Comparison of ENCODE assay signal across 8 cellular contexts in genomic region chr14:76917158-76917596, GRCh38.
DNase-seq lines count a peak whose midpoint lies in the region; ATAC-seq and TF ChIP-seq lines count a peak whose summit lies in the region.

No MANE protein-coding gene starts in this region.

- no peaks in the 10 kb centered on the region for H3K9me3 Mint-ChIP-seq in activated T-helper 17 cell treated with anti-CD3 and anti-CD28 coated beads, Interleukin-2, amount 50 U/mL, for 72 hours

- no peaks in the 10 kb centered on the region for H3K4me1 Mint-ChIP-seq in activated T-helper 17 cell treated with anti-CD3 and anti-CD28 coated beads, Interleukin-2, amount 50 U/mL, for 72 hours

- 82 to 90% methylated on average over 3 to 7 of the region's 7 CpGs for WGBS in transverse colon (ENCODE audit: low coverage in 1 of 2), 2 donors

- no peak overlapping the region for H3K4me3 Mint-ChIP-seq in activated T-helper 17 cell treated with anti-CD3 and anti-CD28 coated beads, Interleukin-2, amount 50 U/mL, for 72 hours

- no peak for TF ChIP-seq POLR2A in transverse colon (IDR thresholded peaks at IDR 0.05)

- H3K4me1 ChIP-seq in transverse colon: peaks cover 46 to 63% (median 54%) of the 10 kb centered on the region in 4 donors

- TF ChIP-seq EP300 in transverse colon (IDR thresholded peaks at IDR 0.05; ENCODE audit: low read depth): no peak

- H3K27me3 ChIP-seq in brain microvascular endothelial cell (replicated peaks) (no peaks in the 10 kb centered on the region), transverse colon (no peaks in the 10 kb centered on the region)

- DNase-seq in NCI-H2081 (lab: John Stamatoyannopoulos, UW) (peak; percentile 65 to 82), NCI-H2081 treated with DMSO at 0.1 percent for 48 hours (lab: John Stamatoyannopoulos, UW) (no peak), NCI-H2196 treated with DMSO at 0.1 percent for 48 hours (lab: John Stamatoyannopoulos, UW; ENCODE audit: unreplicated experiment) (peak; percentile 18), brain microvascular endothelial cell (peak; percentile 82), kidney glomerular epithelial cell (lab: John Stamatoyannopoulos, UW) (peak; percentile 61), transverse colon (peak; percentile 70)

- no peaks in the 10 kb centered on the region for H3K36me3 Mint-ChIP-seq in activated T-helper 17 cell treated with anti-CD3 and anti-CD28 coated beads, Interleukin-2, amount 50 U/mL, for 72 hours (ENCODE audit: low read depth)

- ATAC-seq in HG02885 (IDR thresholded peaks at IDR 0.05; ENCODE audit: poor library complexity, unreplicated experiment): no peak
- no peak for ATAC-seq in activated T-helper 17 cell treated with anti-CD3 and anti-CD28 coated beads, Interleukin-2, amount 50 U/mL, for 72 hours (replicated peaks)

- H3K27me3 Mint-ChIP-seq in activated T-helper 17 cell treated with anti-CD3 and anti-CD28 coated beads, Interleukin-2, amount 50 U/mL, for 72 hours: no peaks in the 10 kb centered on the region

- peak; percentile 92 for TF ChIP-seq CTCF in brain microvascular endothelial cell (IDR thresholded peaks at IDR 0.05; ENCODE audit: low read depth, low read length, missing control alignments)
- peak; percentile 45 to 86 (median 61) for TF ChIP-seq CTCF in transverse colon (IDR thresholded peaks at IDR 0.05)

- H3K4me3 ChIP-seq in brain microvascular endothelial cell (ENCODE audit: low read depth, low read length) (no peak overlapping the region), transverse colon (no peak overlapping the region)

- intact Hi-C loops in transverse colon (cut with DNase I; ENCODE audit: low total_unique reads): loop anchor here (5.0 kb wide), 2 partner anchors 110 to 125 kb away; partner anchors contain the start of gene IRF2BPL

- H3K9me3 ChIP-seq in transverse colon: no peaks in the 10 kb centered on the region

- H3K27ac ChIP-seq in brain microvascular endothelial cell (peak overlapping the region; percentile 97), transverse colon (peak overlapping the region; percentile 84 to 98 (median 88))

- in situ Hi-C loops in brain microvascular endothelial cell (cut with HindIII; ENCODE audit: low pct_ligation_motif_present, low sequenced_read_pairs) (no loop called here), transverse colon (cut with MboI; ENCODE audit: low pct_ligation_motif_present in 1 of 4, low pct_unique_long_range_greater_than_20kb in 1 of 4, low sequenced_read_pairs in 3 of 4) (loop anchor here (10.0 to 25.0 kb wide), 3 partner anchors 128 to 395 kb away; partner anchors contain the start of genes GSTZ1 (in 1 of the 4) and POMT2 (in 1 of the 4))

- H3K36me3 ChIP-seq in brain microvascular endothelial cell (replicated peaks) (no peaks in the 10 kb centered on the region), transverse colon (no peaks in the 10 kb centered on the region)

- H3K27ac Mint-ChIP-seq in activated T-helper 17 cell treated with anti-CD3 and anti-CD28 coated beads, Interleukin-2, amount 50 U/mL, for 72 hours: no peak overlapping the region
